Comparison of ENCODE assay signal across 2 cellular contexts in genomic region chr1:155300553-155301329, GRCh38.
TF ChIP-seq lines count a peak whose summit lies in the region.

No MANE protein-coding gene starts in this region.

TF ChIP-seq in H1, 55 proteins besides CTCF, POLR2A, EP300 and RAD21:
- no peak for TF ChIP-seq BCL11A (IDR thresholded peaks at IDR 0.05; ENCODE audit: low read depth in 2 of 2, low read length in 2 of 2)
- TF ChIP-seq SIX5 (IDR thresholded peaks at IDR 0.05; ENCODE audit: low read depth, low read length) = no peak
- no peak for TF ChIP-seq RFX5 (IDR thresholded peaks at IDR 0.05; ENCODE audit: borderline replicate concordance, low read depth, low read length)
- no peak for TF ChIP-seq GTF2F1 (IDR thresholded peaks at IDR 0.05; ENCODE audit: borderline replicate concordance, low read depth, low read length)
- TF ChIP-seq CREB1 (IDR thresholded peaks at IDR 0.05) = no peak
- TF ChIP-seq POU5F1 (IDR thresholded peaks at IDR 0.05; ENCODE audit: low read depth, low read length) = no peak
- TF ChIP-seq ZNF274 (IDR thresholded peaks at IDR 0.05; ENCODE audit: borderline replicate concordance, extremely low read depth, low read length) = no peak
- TF ChIP-seq JUN (IDR thresholded peaks at IDR 0.05; ENCODE audit: low read depth, low read length) = no peak
- TF ChIP-seq TAF7 (optimal IDR thresholded peaks at IDR 0.05; ENCODE audit: borderline replicate concordance, low read depth, low read length) = no peak
- TF ChIP-seq SUZ12 (IDR thresholded peaks at IDR 0.05; ENCODE audit: low read length) = no peak
- no peak for TF ChIP-seq CBX5 (IDR thresholded peaks at IDR 0.05; ENCODE audit: low read depth, low read length)

TF ChIP-seq in liver, 16 proteins besides CTCF, POLR2A, EP300 and RAD21:
- TF ChIP-seq ZBTB33 (IDR thresholded peaks at IDR 0.05) (no peak), HNF4A (conservative IDR thresholded peaks at IDR 0.05) (peak; percentile 96 to 98), YY1 (IDR thresholded peaks at IDR 0.05) (peak; percentile 83), RXRA (IDR thresholded peaks at IDR 0.05) (peak; percentile 53 to 75), FOXA1 (IDR thresholded peaks at IDR 0.05) (no peak), GABPA (IDR thresholded peaks at IDR 0.05 in 1 of 2, conservative IDR thresholded peaks at IDR 0.05 in 1 of 2) (peak in 1 of 2 donors; percentile 55), FOXA2 (IDR thresholded peaks at IDR 0.05) (peak; percentile 23), NR2F2 (IDR thresholded peaks at IDR 0.05) (no peak), EGR1 (IDR thresholded peaks at IDR 0.05; ENCODE audit: low read depth in 2 of 2) (peak in 1 of 2 donors; percentile 49), JUND (IDR thresholded peaks at IDR 0.05) (no peak), MAX (IDR thresholded peaks at IDR 0.05) (peak; percentile 72), TAF1 (conservative IDR thresholded peaks at IDR 0.05) (peak; percentile 87), HNF4G (IDR thresholded peaks at IDR 0.05) (peak; percentile 83), REST (IDR thresholded peaks at IDR 0.05) (peak; percentile 94), SP1 (IDR thresholded peaks at IDR 0.05) (peak; percentile 92)
- TF ChIP-seq, protein P1, sequence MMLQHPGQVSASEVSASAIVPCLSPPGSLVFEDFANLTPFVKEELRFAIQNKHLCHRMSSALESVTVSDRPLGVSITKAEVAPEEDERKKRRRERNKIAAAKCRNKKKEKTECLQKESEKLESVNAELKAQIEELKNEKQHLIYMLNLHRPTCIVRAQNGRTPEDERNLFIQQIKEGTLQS (IDR thresholded peaks at IDR 0.05) = no peak
